ENCODE assay signal across 10 cellular contexts in genomic region chr22:38461057-38461413, GRCh38.
A peak's percentile ranks its signal among the peaks of the same experiment; 100 is the strongest.
DNase-seq lines count a peak whose midpoint lies in the region; ATAC-seq lines count a peak whose summit lies in the region.
"Had no signal": no experiment of that assay in that cellular context is flagged by ENCODE, and none has a peak within 500 bp of the region (broad histone marks: within the 10 kb centered on the region; RNA-seq: fewer than 3 reads in every experiment).

No MANE protein-coding gene starts in this region.

- H3K36me3 Mint-ChIP-seq in memory B cell: no peaks in the 10 kb centered on the region
- H3K36me3 Mint-ChIP-seq: natural killer cell treated with Interleukin-12 subunit alpha and Interleukin-12 subunit beta and Interleukin-15 and Interleukin-18, amount 100 ng/mL, for 72 hours had no signal

- no peaks in the 10 kb centered on the region for H3K4me1 ChIP-seq in effector memory CD4-positive, alpha-beta T cell (ENCODE audit: control insufficient read depth, insufficient read depth, low read length, poor library complexity, severe bottlenecking)

- peak overlapping the region; percentile 62 for H3K27ac ChIP-seq in caudate nucleus (ENCODE audit: low read depth, low read length)
- H3K27ac ChIP-seq in effector memory CD4-positive, alpha-beta T cell (ENCODE audit: insufficient read depth, low read length, poor library complexity, severe bottlenecking): no peak overlapping the region
- H3K27ac ChIP-seq: gastrocnemius medialis had no signal

- H3K4me1 Mint-ChIP-seq in stimulated activated naive CD8-positive, alpha-beta T cell treated with anti-CD3 and anti-CD28 coated beads, Interleukin-15, amount 100 ng/mL, for 72 hours: peaks cover 30% of the 10 kb centered on the region
- peaks cover 7% of the 10 kb centered on the region for H3K4me1 Mint-ChIP-seq in memory B cell

- no peak overlapping the region for H3K27ac Mint-ChIP-seq in stimulated activated naive CD8-positive, alpha-beta T cell treated with anti-CD3 and anti-CD28 coated beads, Interleukin-15, amount 100 ng/mL, for 72 hours
- no peak overlapping the region for H3K27ac Mint-ChIP-seq in memory B cell
- H3K27ac Mint-ChIP-seq: natural killer cell treated with Interleukin-12 subunit alpha and Interleukin-12 subunit beta and Interleukin-15 and Interleukin-18, amount 100 ng/mL, for 72 hours had no signal

- no peaks in the 10 kb centered on the region for H3K9me3 Mint-ChIP-seq in stimulated activated naive CD8-positive, alpha-beta T cell treated with anti-CD3 and anti-CD28 coated beads, Interleukin-15, amount 100 ng/mL, for 72 hours
- H3K9me3 Mint-ChIP-seq in memory B cell: no peaks in the 10 kb centered on the region
- H3K9me3 Mint-ChIP-seq: natural killer cell treated with Interleukin-12 subunit alpha and Interleukin-12 subunit beta and Interleukin-15 and Interleukin-18, amount 100 ng/mL, for 72 hours had no signal

- no peak overlapping the region for H3K4me3 ChIP-seq in effector memory CD4-positive, alpha-beta T cell (ENCODE audit: insufficient read depth, low read depth, low read length, poor library complexity, severe bottlenecking)

- ATAC-seq in stimulated activated naive CD8-positive, alpha-beta T cell treated with anti-CD3 and anti-CD28 coated beads, Interleukin-15, amount 100 ng/mL, for 72 hours: peak; percentile 42
- ATAC-seq in stimulated activated naive CD8-positive, alpha-beta T cell treated with anti-CD3 and anti-CD28 coated beads, Interleukin-15, Interleukin-2, amounts not matched to agents 100 U/mL and 50 U/mL, for 24 hours: no peak
- ATAC-seq in memory B cell (ENCODE audit: low read depth) (peak; percentile 19), HG03442 (IDR thresholded peaks at IDR 0.05; ENCODE audit: unreplicated experiment) (no peak), HG02623 (IDR thresholded peaks at IDR 0.05; ENCODE audit: unreplicated experiment) (no peak)

- H3K36me3 ChIP-seq in effector memory CD4-positive, alpha-beta T cell (ENCODE audit: control insufficient read depth, insufficient read depth, low read length): no peaks in the 10 kb centered on the region
- H3K36me3 ChIP-seq: gastrocnemius medialis had no signal

- H3K4me3 Mint-ChIP-seq in stimulated activated naive CD8-positive, alpha-beta T cell treated with anti-CD3 and anti-CD28 coated beads, Interleukin-15, amount 100 ng/mL, for 72 hours: peak overlapping the region in 1 of 2 donors; percentile 64
- no peak overlapping the region for H3K4me3 Mint-ChIP-seq in memory B cell
- H3K4me3 Mint-ChIP-seq: natural killer cell treated with Interleukin-12 subunit alpha and Interleukin-12 subunit beta and Interleukin-15 and Interleukin-18, amount 100 ng/mL, for 72 hours had no signal

- H3K27me3 ChIP-seq in effector memory CD4-positive, alpha-beta T cell (replicated peaks; ENCODE audit: control insufficient read depth, insufficient read depth, low read length, poor library complexity, severe bottlenecking): peaks cover 15% of the 10 kb centered on the region

- no peak for DNase-seq in stimulated activated naive CD8-positive, alpha-beta T cell treated with anti-CD3 and anti-CD28 coated beads, Interleukin-15, amount 100 ng/mL, for 72 hours
- DNase-seq in stimulated activated naive CD8-positive, alpha-beta T cell treated with anti-CD3 and anti-CD28 coated beads, Interleukin-15, Interleukin-2, amounts not matched to agents 100 U/mL and 50 U/mL, for 24 hours: no peak
- DNase-seq in caudate nucleus (lab: John Stamatoyannopoulos, UW): no peak
- no peak for DNase-seq in memory B cell (ENCODE audit: low spot score in 2 of 2)
- DNase-seq in 8988T: no peak
- DNase-seq in effector memory CD4-positive, alpha-beta T cell: no peak

- no peaks in the 10 kb centered on the region for H3K9me3 ChIP-seq in effector memory CD4-positive, alpha-beta T cell (ENCODE audit: control insufficient read depth, low read length)
- H3K9me3 ChIP-seq: gastrocnemius medialis had no signal

- peaks cover 97% of the 10 kb centered on the region for H3K27me3 Mint-ChIP-seq in stimulated activated naive CD8-positive, alpha-beta T cell treated with anti-CD3 and anti-CD28 coated beads, Interleukin-15, amount 100 ng/mL, for 72 hours
- H3K27me3 Mint-ChIP-seq in memory B cell: peaks cover 36% of the 10 kb centered on the region

Comparison
In these comparisons a context has a peak if more than half of its experiments do, and no peak if none do; other contexts are left out.
1. ATAC-seq: peak in stimulated activated naive CD8-positive, alpha-beta T cell treated with anti-CD3 and anti-CD28 coated beads, Interleukin-15, amount 100 ng/mL, for 72 hours (single experiment) and memory B cell (single experiment); none in stimulated activated naive CD8-positive, alpha-beta T cell treated with anti-CD3 and anti-CD28 coated beads, Interleukin-15, Interleukin-2, amounts not matched to agents 100 U/mL and 50 U/mL, for 24 hours (single experiment), HG03442 (single experiment) and HG02623 (single experiment).